Comparison of ENCODE assay signal across 8 cellular contexts in genomic region chr5:43120720-43121564, GRCh38. TPM values are rescaled to one million over a fixed set of nuclear protein-coding genes. Genes with fewer than 3 reads are reported as not detected.
DNase-seq lines count a peak whose midpoint lies in the region; ATAC-seq, FAIRE-seq and TF ChIP-seq lines count a peak whose summit lies in the region.

Gene ZNF131 (plus strand): TSS chr5:43120914. CDS start chr5:43122054, 1,140 bp downstream.

- peak; percentile 91 for ATAC-seq in GM18873 (IDR thresholded peaks at IDR 0.05; ENCODE audit: low FRiP score, unreplicated experiment)
- peak; percentile 93 for ATAC-seq in HG03139 (IDR thresholded peaks at IDR 0.05; ENCODE audit: unreplicated experiment)

- DNase-seq in ACHN (peak; percentile 93), NCI-H2227 (lab: John Stamatoyannopoulos, UW; ENCODE audit: unreplicated experiment) (peak; percentile 100), bronchial epithelial cell (ENCODE audit: low read depth) (peak; percentile 90), iPS-NIHi7 (ENCODE audit: extremely low spot score) (peak; percentile 96), smooth muscle cell of the brain vasculature (ENCODE audit: low read depth, low spot score) (peak; percentile 97)

- peaks cover 3% of the 10 kb centered on the region for H3K36me3 ChIP-seq in bronchial epithelial cell (ENCODE audit: control insufficient read depth, insufficient read depth, low read length)

- H3K27me3 ChIP-seq in bronchial epithelial cell (ENCODE audit: control insufficient read depth, insufficient read depth, low read length), result no peaks in the 10 kb centered on the region

- peak within 1 kb of the TSS; percentile 94 for H3K4me3 ChIP-seq in WI38 (ENCODE audit: low read depth, low read length)
- H3K4me3 ChIP-seq in bronchial epithelial cell (ENCODE audit: low read depth, low read length), result peak within 1 kb of the TSS; percentile 94

- TF ChIP-seq CTCF in WI38 (IDR thresholded peaks at IDR 0.05; ENCODE audit: low read depth, low read length) (no peak), bronchial epithelial cell (IDR thresholded peaks at IDR 0.05; ENCODE audit: insufficient read depth, low read length, severe bottlenecking) (no peak)

- no peak for FAIRE-seq in bronchial epithelial cell (lab: Jason Lieb, UNC)

- in situ Hi-C loops in ACHN (cut with HindIII; ENCODE audit: low pct_ligation_motif_present, low pct_unique_long_range_greater_than_20kb, low sequenced_read_pairs), result no loop called here

RNA-seq across cellular contexts. Expression of gene ZNF131, which starts in this region (rescaled TPM):
- 33.9 and 40.8 TPM in 2 replicates for total RNA-seq in bronchial epithelial cell

Comparison
In these comparisons a context has a peak if more than half of its experiments do, and no peak if none do; other contexts are left out.
1. Peak in every context shown above with its lines: DNase-seq, ATAC-seq and H3K4me3 ChIP-seq.